1 cellular context compared by ENCODE assay signal in genomic region chr7:139687980-139688632, GRCh38.
TF ChIP-seq lines count a peak whose summit lies in the region.

No MANE protein-coding gene starts in this region.

TF ChIP-seq in K562, 482 proteins besides CTCF, POLR2A, EP300 and RAD21 (continued from another document and continues in another):
- TF ChIP-seq, protein P1, sequence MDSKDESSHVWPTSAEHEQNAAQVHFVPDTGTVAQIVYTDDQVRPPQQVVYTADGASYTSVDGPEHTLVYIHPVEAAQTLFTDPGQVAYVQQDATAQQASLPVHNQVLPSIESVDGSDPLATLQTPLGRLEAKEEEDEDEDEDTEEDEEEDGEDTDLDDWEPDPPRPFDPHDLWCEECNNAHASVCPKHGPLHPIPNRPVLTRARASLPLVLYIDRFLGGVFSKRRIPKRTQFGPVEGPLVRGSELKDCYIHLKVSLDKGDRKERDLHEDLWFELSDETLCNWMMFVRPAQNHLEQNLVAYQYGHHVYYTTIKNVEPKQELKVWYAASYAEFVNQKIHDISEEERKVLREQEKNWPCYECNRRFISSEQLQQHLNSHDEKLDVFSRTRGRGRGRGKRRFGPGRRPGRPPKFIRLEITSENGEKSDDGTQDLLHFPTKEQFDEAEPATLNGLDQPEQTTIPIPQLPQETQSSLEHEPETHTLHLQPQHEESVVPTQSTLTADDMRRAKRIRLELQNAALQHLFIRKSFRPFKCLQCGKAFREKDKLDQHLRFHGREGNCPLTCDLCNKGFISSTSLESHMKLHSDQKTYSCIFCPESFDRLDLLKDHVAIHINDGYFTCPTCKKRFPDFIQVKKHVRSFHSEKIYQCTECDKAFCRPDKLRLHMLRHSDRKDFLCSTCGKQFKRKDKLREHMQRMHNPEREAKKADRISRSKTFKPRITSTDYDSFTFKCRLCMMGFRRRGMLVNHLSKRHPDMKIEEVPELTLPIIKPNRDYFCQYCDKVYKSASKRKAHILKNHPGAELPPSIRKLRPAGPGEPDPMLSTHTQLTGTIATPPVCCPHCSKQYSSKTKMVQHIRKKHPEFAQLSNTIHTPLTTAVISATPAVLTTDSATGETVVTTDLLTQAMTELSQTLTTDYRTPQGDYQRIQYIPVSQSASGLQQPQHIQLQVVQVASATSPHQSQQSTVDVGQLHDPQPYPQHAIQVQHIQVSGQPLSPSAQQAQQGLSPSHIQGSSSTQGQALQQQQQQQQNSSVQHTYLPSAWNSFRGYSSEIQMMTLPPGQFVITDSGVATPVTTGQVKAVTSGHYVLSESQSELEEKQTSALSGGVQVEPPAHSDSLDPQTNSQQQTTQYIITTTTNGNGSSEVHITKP (IDR thresholded peaks at IDR 0.05; ENCODE audit: partially characterized antibody) = no peak
- TF ChIP-seq CUX1 (CRISPR knock-in tag; IDR thresholded peaks at IDR 0.05) (no peak), PHB (CRISPR knock-in tag; IDR thresholded peaks at IDR 0.05) (no peak), ZFP30 (CRISPR knock-in tag; IDR thresholded peaks at IDR 0.05; ENCODE audit: borderline replicate concordance) (no peak), NCOA2 (IDR thresholded peaks at IDR 0.05; ENCODE audit: partially characterized antibody in 2 of 2) (no peak), SPI1 (IDR thresholded peaks at IDR 0.05; ENCODE audit: borderline replicate concordance, low read depth, low read length) (no peak), THRAP3 (IDR thresholded peaks at IDR 0.05; ENCODE audit: borderline replicate concordance) (no peak), TEAD2 (tag; IDR thresholded peaks at IDR 0.05) (no peak), CREB3 (tag; conservative IDR thresholded peaks at IDR 0.05; ENCODE audit: low read depth) (no peak), CBX1 (IDR thresholded peaks at IDR 0.05; ENCODE audit: low read depth) (no peak), KAT8 (IDR thresholded peaks at IDR 0.05; ENCODE audit: low read depth) (no peak), SAFB (IDR thresholded peaks at IDR 0.05; ENCODE audit: borderline replicate concordance, low read depth, low read length) (no peak), ZNF280B (CRISPR knock-in tag; IDR thresholded peaks at IDR 0.05) (no peak), ZNF347 (CRISPR knock-in tag; IDR thresholded peaks at IDR 0.05; ENCODE audit: low read depth) (no peak), CBFA2T2 (conservative IDR thresholded peaks at IDR 0.05) (no peak), MECOM (CRISPR knock-in tag; IDR thresholded peaks at IDR 0.05) (no peak), ZC3H8 (IDR thresholded peaks at IDR 0.05) (no peak)
- TF ChIP-seq, protein P2, sequence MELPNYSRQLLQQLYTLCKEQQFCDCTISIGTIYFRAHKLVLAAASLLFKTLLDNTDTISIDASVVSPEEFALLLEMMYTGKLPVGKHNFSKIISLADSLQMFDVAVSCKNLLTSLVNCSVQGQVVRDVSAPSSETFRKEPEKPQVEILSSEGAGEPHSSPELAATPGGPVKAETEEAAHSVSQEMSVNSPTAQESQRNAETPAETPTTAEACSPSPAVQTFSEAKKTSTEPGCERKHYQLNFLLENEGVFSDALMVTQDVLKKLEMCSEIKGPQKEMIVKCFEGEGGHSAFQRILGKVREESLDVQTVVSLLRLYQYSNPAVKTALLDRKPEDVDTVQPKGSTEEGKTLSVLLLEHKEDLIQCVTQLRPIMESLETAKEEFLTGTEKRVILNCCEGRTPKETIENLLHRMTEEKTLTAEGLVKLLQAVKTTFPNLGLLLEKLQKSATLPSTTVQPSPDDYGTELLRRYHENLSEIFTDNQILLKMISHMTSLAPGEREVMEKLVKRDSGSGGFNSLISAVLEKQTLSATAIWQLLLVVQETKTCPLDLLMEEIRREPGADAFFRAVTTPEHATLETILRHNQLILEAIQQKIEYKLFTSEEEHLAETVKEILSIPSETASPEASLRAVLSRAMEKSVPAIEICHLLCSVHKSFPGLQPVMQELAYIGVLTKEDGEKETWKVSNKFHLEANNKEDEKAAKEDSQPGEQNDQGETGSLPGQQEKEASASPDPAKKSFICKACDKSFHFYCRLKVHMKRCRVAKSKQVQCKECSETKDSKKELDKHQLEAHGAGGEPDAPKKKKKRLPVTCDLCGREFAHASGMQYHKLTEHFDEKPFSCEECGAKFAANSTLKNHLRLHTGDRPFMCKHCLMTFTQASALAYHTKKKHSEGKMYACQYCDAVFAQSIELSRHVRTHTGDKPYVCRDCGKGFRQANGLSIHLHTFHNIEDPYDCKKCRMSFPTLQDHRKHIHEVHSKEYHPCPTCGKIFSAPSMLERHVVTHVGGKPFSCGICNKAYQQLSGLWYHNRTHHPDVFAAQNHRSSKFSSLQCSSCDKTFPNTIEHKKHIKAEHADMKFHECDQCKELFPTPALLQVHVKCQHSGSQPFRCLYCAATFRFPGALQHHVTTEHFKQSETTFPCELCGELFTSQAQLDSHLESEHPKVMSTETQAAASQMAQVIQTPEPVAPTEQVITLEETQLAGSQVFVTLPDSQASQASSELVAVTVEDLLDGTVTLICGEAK (IDR thresholded peaks at IDR 0.05) = no peak
- TF ChIP-seq, protein P2 (CRISPR knock-in tag; IDR thresholded peaks at IDR 0.05) = no peak
- TF ChIP-seq, protein P3, sequence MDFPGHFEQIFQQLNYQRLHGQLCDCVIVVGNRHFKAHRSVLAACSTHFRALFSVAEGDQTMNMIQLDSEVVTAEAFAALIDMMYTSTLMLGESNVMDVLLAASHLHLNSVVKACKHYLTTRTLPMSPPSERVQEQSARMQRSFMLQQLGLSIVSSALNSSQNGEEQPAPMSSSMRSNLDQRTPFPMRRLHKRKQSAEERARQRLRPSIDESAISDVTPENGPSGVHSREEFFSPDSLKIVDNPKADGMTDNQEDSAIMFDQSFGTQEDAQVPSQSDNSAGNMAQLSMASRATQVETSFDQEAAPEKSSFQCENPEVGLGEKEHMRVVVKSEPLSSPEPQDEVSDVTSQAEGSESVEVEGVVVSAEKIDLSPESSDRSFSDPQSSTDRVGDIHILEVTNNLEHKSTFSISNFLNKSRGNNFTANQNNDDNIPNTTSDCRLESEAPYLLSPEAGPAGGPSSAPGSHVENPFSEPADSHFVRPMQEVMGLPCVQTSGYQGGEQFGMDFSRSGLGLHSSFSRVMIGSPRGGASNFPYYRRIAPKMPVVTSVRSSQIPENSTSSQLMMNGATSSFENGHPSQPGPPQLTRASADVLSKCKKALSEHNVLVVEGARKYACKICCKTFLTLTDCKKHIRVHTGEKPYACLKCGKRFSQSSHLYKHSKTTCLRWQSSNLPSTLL (IDR thresholded peaks at IDR 0.05) = no peak
- TF ChIP-seq, protein P4, sequence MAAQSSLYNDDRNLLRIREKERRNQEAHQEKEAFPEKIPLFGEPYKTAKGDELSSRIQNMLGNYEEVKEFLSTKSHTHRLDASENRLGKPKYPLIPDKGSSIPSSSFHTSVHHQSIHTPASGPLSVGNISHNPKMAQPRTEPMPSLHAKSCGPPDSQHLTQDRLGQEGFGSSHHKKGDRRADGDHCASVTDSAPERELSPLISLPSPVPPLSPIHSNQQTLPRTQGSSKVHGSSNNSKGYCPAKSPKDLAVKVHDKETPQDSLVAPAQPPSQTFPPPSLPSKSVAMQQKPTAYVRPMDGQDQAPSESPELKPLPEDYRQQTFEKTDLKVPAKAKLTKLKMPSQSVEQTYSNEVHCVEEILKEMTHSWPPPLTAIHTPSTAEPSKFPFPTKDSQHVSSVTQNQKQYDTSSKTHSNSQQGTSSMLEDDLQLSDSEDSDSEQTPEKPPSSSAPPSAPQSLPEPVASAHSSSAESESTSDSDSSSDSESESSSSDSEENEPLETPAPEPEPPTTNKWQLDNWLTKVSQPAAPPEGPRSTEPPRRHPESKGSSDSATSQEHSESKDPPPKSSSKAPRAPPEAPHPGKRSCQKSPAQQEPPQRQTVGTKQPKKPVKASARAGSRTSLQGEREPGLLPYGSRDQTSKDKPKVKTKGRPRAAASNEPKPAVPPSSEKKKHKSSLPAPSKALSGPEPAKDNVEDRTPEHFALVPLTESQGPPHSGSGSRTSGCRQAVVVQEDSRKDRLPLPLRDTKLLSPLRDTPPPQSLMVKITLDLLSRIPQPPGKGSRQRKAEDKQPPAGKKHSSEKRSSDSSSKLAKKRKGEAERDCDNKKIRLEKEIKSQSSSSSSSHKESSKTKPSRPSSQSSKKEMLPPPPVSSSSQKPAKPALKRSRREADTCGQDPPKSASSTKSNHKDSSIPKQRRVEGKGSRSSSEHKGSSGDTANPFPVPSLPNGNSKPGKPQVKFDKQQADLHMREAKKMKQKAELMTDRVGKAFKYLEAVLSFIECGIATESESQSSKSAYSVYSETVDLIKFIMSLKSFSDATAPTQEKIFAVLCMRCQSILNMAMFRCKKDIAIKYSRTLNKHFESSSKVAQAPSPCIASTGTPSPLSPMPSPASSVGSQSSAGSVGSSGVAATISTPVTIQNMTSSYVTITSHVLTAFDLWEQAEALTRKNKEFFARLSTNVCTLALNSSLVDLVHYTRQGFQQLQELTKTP (IDR thresholded peaks at IDR 0.05; ENCODE audit: low read depth in 1 of 2, partially characterized antibody in 2 of 2) = no peak
- TF ChIP-seq, protein P5, sequence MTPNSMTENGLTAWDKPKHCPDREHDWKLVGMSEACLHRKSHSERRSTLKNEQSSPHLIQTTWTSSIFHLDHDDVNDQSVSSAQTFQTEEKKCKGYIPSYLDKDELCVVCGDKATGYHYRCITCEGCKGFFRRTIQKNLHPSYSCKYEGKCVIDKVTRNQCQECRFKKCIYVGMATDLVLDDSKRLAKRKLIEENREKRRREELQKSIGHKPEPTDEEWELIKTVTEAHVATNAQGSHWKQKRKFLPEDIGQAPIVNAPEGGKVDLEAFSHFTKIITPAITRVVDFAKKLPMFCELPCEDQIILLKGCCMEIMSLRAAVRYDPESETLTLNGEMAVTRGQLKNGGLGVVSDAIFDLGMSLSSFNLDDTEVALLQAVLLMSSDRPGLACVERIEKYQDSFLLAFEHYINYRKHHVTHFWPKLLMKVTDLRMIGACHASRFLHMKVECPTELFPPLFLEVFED (CRISPR knock-in tag; conservative IDR thresholded peaks at IDR 0.05) = peak; percentile 87
